Comparison of ENCODE assay signal across 1 cellular context in genomic region chr1:236742421-236743160, GRCh38.
TF ChIP-seq lines count a peak whose summit lies in the region.

No MANE protein-coding gene starts in this region.

TF ChIP-seq in K562, 482 proteins besides CTCF, POLR2A, EP300 and RAD21 (continued from another document):
- TF ChIP-seq CBFA2T3 (IDR thresholded peaks at IDR 0.05) (peak; percentile 65), CHD4 (IDR thresholded peaks at IDR 0.05; ENCODE audit: insufficient read depth, insufficient replicate concordance, low read depth, low read length, poor library complexity, severe bottlenecking) (no peak), RBM17 (IDR thresholded peaks at IDR 0.05; ENCODE audit: borderline replicate concordance, low read depth, low read length) (no peak), ZNF609 (CRISPR knock-in tag; IDR thresholded peaks at IDR 0.05; ENCODE audit: borderline replicate concordance) (no peak), CBFA2T2 (conservative IDR thresholded peaks at IDR 0.05) (peak; percentile 50; the same call in 1 of the 2 replicates), TCFL5 (CRISPR knock-in tag; conservative IDR thresholded peaks at IDR 0.05) (no peak), ARID1B (IDR thresholded peaks at IDR 0.05) (peak; percentile 52; the same call in 1 of the 2 replicates), NFE2L1 (tag; IDR thresholded peaks at IDR 0.05; ENCODE audit: borderline replicate concordance, low read depth) (no peak), PML (IDR thresholded peaks at IDR 0.05; ENCODE audit: low read length) (peak; percentile 42; the same call in 1 of the 2 replicates), ZNF197 (CRISPR knock-in tag; IDR thresholded peaks at IDR 0.05; ENCODE audit: low read depth) (no peak), ZNF561 (CRISPR knock-in tag; conservative IDR thresholded peaks at IDR 0.05) (no peak), HCFC1 (IDR thresholded peaks at IDR 0.05; ENCODE audit: low read depth, low read length) (no peak), DPF2 (IDR thresholded peaks at IDR 0.05) (0 out of 2 replicates have a peak, but pooled peaks have one; percentile 29)
TF ChIP-seq in K562: peak in this region for 10.
